Comparison of ENCODE assay signal across 29 cellular contexts in the genomic region with DNA sequence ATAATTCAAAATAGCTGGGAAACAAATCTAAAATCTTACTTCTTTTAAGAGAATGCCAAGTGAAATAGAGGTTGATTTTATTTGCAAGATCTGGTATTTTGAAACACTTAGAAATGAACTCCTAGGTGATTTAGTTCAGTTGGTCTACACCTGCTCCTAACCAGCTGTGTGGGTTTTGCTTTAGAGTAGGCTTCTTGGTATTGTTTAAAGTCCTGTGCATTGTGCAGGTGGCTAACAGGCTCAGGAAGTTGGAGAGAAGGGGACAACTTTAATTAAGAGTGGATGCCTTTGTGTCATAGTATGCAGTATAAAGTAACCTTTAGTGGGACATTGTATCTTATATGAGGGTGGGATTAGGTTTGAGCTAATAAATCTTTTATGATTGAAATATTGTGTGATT. TPM values are rescaled to one million over a fixed set of nuclear protein-coding genes. Genes with fewer than 3 reads are reported as not detected.
"Had no signal": no experiment of that assay in that cellular context is flagged by ENCODE, and none has a peak within 500 bp of the region (broad histone marks: within the 10 kb centered on the region; RNA-seq: fewer than 3 reads in every experiment).

No MANE protein-coding gene starts in this region.

- H3K9me3 ChIP-seq: gastrocnemius medialis, ovary, psoas muscle, sigmoid colon, thoracic aorta, vagina had no signal

- H3K27me3 ChIP-seq: dorsolateral prefrontal cortex, gastrocnemius medialis, ovary, sigmoid colon, vagina had no signal

- H3K27ac ChIP-seq: dorsolateral prefrontal cortex, gastrocnemius medialis, ovary, psoas muscle, sigmoid colon, thoracic aorta, vagina had no signal

- FAIRE-seq: keratinocyte had no signal

- DNase-seq: dorsolateral prefrontal cortex; effector CD4-positive, alpha-beta T cell; foreskin fibroblast; gastrocnemius medialis; head of caudate nucleus; natural killer cell; occipital lobe; ovary; posterior cingulate gyrus; psoas muscle; right cardiac atrium; sigmoid colon; stimulated activated CD4-positive, alpha-beta T cell treated with anti-CD3 and anti-CD28 coated beads, Interleukin-15, amount 100 ng/mL, for 24 hours; stimulated activated CD4-positive, alpha-beta T cell treated with anti-CD3 and anti-CD28 coated beads, Interleukin-2, amount 100 ng/mL, for 48 hours; stimulated activated naive B cell treated with anti-CD40 and anti-IgM and Interleukin-4, amounts not matched to agents 10 μg/mL and 1 μg/mL and 100 μg/mL, for 72 hours; trophoblast cell had no signal

- H3K4me1 ChIP-seq: psoas muscle, sigmoid colon, vagina had no signal

- H3K4me3 ChIP-seq: dorsolateral prefrontal cortex, gastrocnemius medialis, lung, ovary, psoas muscle, sigmoid colon, thoracic aorta, vagina had no signal

- H3K36me3 ChIP-seq: gastrocnemius medialis, ovary, sigmoid colon, thoracic aorta, vagina had no signal

RNA-seq across cellular contexts. Expression of a gene that starts 4.1 kb away (rescaled TPM):
- total RNA-seq: gastrocnemius medialis, glomerular endothelial cell, left lobe of liver, lung, mononuclear cell, natural killer cell, occipital lobe, ovary, psoas muscle, renal cortical epithelial cell, right cardiac atrium, sigmoid colon, skeletal muscle tissue, thoracic aorta, ureter, vagina had no signal
- polyA plus RNA-seq: esophagus, keratinocyte, liver, lung, neural cell, ovary, sigmoid colon had no signal
